Comparison of ENCODE assay signal across 28 cellular contexts in the genomic region with DNA sequence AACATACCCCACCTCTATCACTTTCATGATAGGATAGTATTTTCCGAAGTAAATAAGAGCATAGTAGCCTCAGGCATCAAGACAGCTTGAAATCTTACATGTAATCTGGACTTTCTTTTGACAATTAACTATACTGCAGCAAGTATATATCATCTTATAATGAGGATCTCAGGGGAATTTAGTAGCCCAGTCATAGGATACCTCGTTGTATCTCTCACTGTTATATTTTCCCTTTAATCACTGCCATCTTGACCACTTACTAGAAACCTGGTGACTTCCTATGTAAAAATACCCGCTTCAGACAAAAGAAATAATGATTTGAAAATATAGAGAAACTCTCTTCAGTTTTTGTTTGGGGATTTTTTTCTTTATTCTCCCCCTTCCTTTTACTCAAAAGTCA.
"Had no signal": no experiment of that assay in that cellular context is flagged by ENCODE, and none has a peak within 500 bp of the region (broad histone marks: within the 10 kb centered on the region; RNA-seq: fewer than 3 reads in every experiment).

No MANE protein-coding gene starts in this region.

- ATAC-seq: activated CD4-positive, alpha-beta T cell treated with anti-CD3 and anti-CD28 coated beads for 36 hours; activated naive CD4-positive, alpha-beta T cell treated with anti-CD3 and anti-CD28 coated beads, Interleukin-2, amount 50 U/mL, for 72 hours; activated T-cell treated with anti-CD3 and anti-CD28 coated beads, Interleukin-2, amount 50 U/mL, for 4 hours; gastroesophageal sphincter; heart right ventricle; T-helper 17 cell had no signal

- H3K27ac ChIP-seq: ascending aorta, breast epithelium, cardiac muscle cell, colonic mucosa, epithelial cell of prostate, esophagus squamous epithelium, gastroesophageal sphincter, heart right ventricle, hepatocyte had no signal

- DNase-seq: activated CD4-positive, alpha-beta memory T cell treated with anti-CD3 and anti-CD28 coated beads, Interleukin-2, amount 10 ng/mL, durations not matched to agents 7 days and 5 days; activated CD4-positive, alpha-beta T cell treated with anti-CD3 and anti-CD28 coated beads for 36 hours; activated CD4-positive, alpha-beta T cell treated with anti-CD3 and anti-CD28 coated beads, Interleukin-2, amount 10 ng/mL, durations not matched to agents 24 days and 14 days; activated CD4-positive, alpha-beta T cell treated with anti-CD3 and anti-CD28 coated beads, Interleukin-2, amount 50 U/mL, for 4 hours; activated CD4-positive, CD25-positive, alpha-beta regulatory T cell; activated CD4-positive, CD25-positive, alpha-beta regulatory T cell treated with anti-CD3 and anti-CD28 coated beads, Interleukin-2, amount 50 U/mL, for 72 hours; activated CD8-positive, alpha-beta memory T cell treated with anti-CD3 and anti-CD28 coated beads, Interleukin-2, amount 50 U/mL, for 48 hours; activated effector memory CD4-positive, alpha-beta T cell treated with anti-CD3 and anti-CD28 coated beads, Interleukin-2, amount 50 U/mL, for 16 hours; activated naive CD4-positive, alpha-beta T cell treated with anti-CD3 and anti-CD28 coated beads, Interleukin-2, amount 10 ng/mL, durations not matched to agents 7 days and 5 days; activated naive CD8-positive, alpha-beta T cell treated with anti-CD3 and anti-CD28 coated beads, Interleukin-2, amount 10 ng/mL, durations not matched to agents 7 days and 5 days; activated T-cell treated with anti-CD3 and anti-CD28 coated beads for 4 hours; activated T-cell treated with anti-CD3 and anti-CD28 coated beads, Interleukin-2, amount 50 U/mL, for 4 hours; cerebellar nuclear complex; colonic mucosa; effector CD8-positive, alpha-beta T cell; esophagus squamous epithelium; foreskin melanocyte; heart right ventricle; T-helper 1 cell; T-helper 17 cell; T1000 had no signal
